In the genomic region with DNA sequence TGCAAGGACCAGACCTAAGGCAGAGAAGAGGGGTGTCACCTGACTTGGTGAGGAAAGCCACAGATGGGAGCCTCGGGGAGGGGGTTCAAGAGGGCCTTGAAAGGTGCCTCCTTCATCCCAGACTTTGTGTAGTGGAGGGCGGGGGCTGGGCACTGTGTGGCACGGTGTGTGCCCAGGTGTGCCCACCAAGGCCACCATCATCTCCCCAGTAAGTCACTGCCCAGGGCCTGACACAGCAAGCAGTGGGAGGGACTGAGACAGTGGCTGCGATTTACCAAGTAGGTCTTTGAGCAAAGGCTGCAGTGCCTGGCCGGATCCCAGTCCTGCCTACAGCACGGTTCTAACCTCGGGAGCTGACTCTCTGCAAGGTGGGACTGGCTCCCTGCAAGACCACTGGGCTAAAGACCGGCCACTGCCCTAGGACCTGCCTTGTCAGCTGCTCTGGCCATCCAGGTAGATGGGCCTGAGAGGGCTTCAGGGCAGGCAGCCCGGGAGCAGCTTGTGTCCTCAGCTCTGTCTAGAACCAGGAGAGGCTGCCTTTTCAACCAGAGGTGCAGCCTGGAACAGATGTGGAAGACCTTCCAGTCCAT, we compare ENCODE assay signal across 18 cellular contexts. TPM values are rescaled to one million over a fixed set of nuclear protein-coding genes. Genes with fewer than 3 reads are reported as not detected.
DNase-seq lines count a peak whose midpoint lies in the region; ATAC-seq, FAIRE-seq and TF ChIP-seq lines count a peak whose summit lies in the region.
"Had no signal": no experiment of that assay in that cellular context is flagged by ENCODE, and none has a peak within 500 bp of the region (broad histone marks: within the 10 kb centered on the region; RNA-seq: fewer than 3 reads in every experiment).

No MANE protein-coding gene starts in this region.

- RAD21 ChIA-PET in GM12878 (lab: Charles Lee; ENCODE audit: unreplicated experiment) = interaction anchor here (1.0 kb wide), 1 partner anchor 23 kb away, joined by 4 read pairs; no protein-coding TSS in a partner anchor

- peaks cover 50% of the 10 kb centered on the region for H3K36me3 Mint-ChIP-seq in activated CD4-positive, alpha-beta T cell treated with anti-CD3 and anti-CD28 coated beads for 36 hours (ENCODE audit: low read depth)

- H3K27ac ChIP-seq in KMS-11 = peak overlapping the region; percentile 99
- H3K27ac ChIP-seq in GM12878 (ENCODE audit: control insufficient read depth, insufficient read depth) = no peak overlapping the region
- peak overlapping the region; percentile 71 to 98 (median 96) for H3K27ac ChIP-seq in spleen
- H3K27ac ChIP-seq: epithelial cell of prostate had no signal

- H3K27ac Mint-ChIP-seq in activated CD4-positive, alpha-beta T cell treated with anti-CD3 and anti-CD28 coated beads for 36 hours = peak overlapping the region; percentile 98

- POLR2A ChIA-PET in activated CD4-positive, alpha-beta T cell treated with anti-CD3 and anti-CD28 coated beads for 36 hours (lab: Charles Lee) = interaction anchor here (0.6 to 1.0 kb wide), 3 partner anchors 37 to 83 kb away, joined by 3 to 4 read pairs (median 3); no protein-coding TSS in a partner anchor
- POLR2A ChIA-PET in GM12878 (lab: Charles Lee) = no interaction called here

- intact Hi-C loops in activated CD4-positive, alpha-beta T cell treated with anti-CD3 and anti-CD28 coated beads for 36 hours (cut with DNase I, micrococcal nuclease) = loop anchor here in 1 of 2 experiments (5.0 to 10.0 kb wide), 4 partner anchors 380 to 702 kb away; a partner anchor contains a TSS
- intact Hi-C loops in GM12878 (cut with micrococcal nuclease; ENCODE audit: unreplicated experiment) = no loop called here
- intact Hi-C loops in spleen (cut with DNase I; ENCODE audit: low total_unique reads) = loop anchor here (10.0 kb wide), 1 partner anchor 220 kb away; no protein-coding TSS in a partner anchor

- H4K20me1 ChIP-seq in KMS-11 (ENCODE audit: insufficient read depth) = no peaks in the 10 kb centered on the region
- no peaks in the 10 kb centered on the region for H4K20me1 ChIP-seq in GM12878 (ENCODE audit: control insufficient read depth, insufficient read depth)

- TF ChIP-seq CTCF in KMS-11 (conservative IDR thresholded peaks at IDR 0.05; ENCODE audit: low read depth, low read length) (no peak), GM12878 (IDR thresholded peaks at IDR 0.05 in 2 of 3, conservative IDR thresholded peaks at IDR 0.05 in 1 of 3; ENCODE audit: control insufficient read depth in 2 of 3, extremely low read depth in 1 of 3, insufficient read depth in 1 of 3, low read depth in 3 of 3, low read length in 3 of 3) (no peak), spleen (IDR thresholded peaks at IDR 0.05 in 8 of 11, conservative IDR thresholded peaks at IDR 0.05 in 3 of 11) (no peak)

- H3K27me3 Mint-ChIP-seq in activated CD4-positive, alpha-beta T cell treated with anti-CD3 and anti-CD28 coated beads for 36 hours = no peaks in the 10 kb centered on the region

- peak overlapping the region; percentile 88 for H3K4me3 Mint-ChIP-seq in activated CD4-positive, alpha-beta T cell treated with anti-CD3 and anti-CD28 coated beads for 36 hours

- SMC1A ChIA-PET in GM12878 (lab: Charles Lee; ENCODE audit: uncharacterized antibody, unreplicated experiment) = interaction anchor here (1.2 to 2.7 kb wide), 3 partner anchors 15 to 157 kb away, joined by 3 to 15 read pairs (median 10); no protein-coding TSS in a partner anchor

- H3K27me3 ChIP-seq in KMS-11 (ENCODE audit: insufficient read depth, low read depth) = no peaks in the 10 kb centered on the region
- no peaks in the 10 kb centered on the region for H3K27me3 ChIP-seq in GM12878 (replicated peaks in 1 of 2; ENCODE audit: control insufficient read depth in 2 of 2, insufficient read depth in 2 of 2, low read length in 1 of 2)
- H3K27me3 ChIP-seq in spleen (replicated peaks in 1 of 7) = no peaks in the 10 kb centered on the region

- WGBS in GM12878 (ENCODE audit: insufficient coverage, insufficient replicate concordance, low lambda C conversion rate, missing lambda C conversion rate) = 74% methylated on average over 9 of the region's 9 CpGs
- WGBS in spleen, 5 donors = 70 to 87% (median 80%) methylated on average over 3 to 9 of the region's 9 CpGs

- H3K36me3 ChIP-seq in KMS-11 (ENCODE audit: insufficient read depth) (no peaks in the 10 kb centered on the region), GM12878 (ENCODE audit: control insufficient read depth in 2 of 2, insufficient read depth in 2 of 2, low read length in 1 of 2) (no peaks in the 10 kb centered on the region), spleen (peaks cover 0 to 28% (median 0%) of the 10 kb centered on the region in 6 donors)
- H3K36me3 ChIP-seq: left ventricle myocardium inferior had no signal

- peak overlapping the region; percentile 50; the same call in 1 of the 2 replicates for H2AFZ ChIP-seq in KMS-11 (ENCODE audit: low read depth)
- H2AFZ ChIP-seq in GM12878 (ENCODE audit: control insufficient read depth, low read depth, low read length) = peak overlapping the region; percentile 72

- H3K4me3 ChIP-seq in KMS-11 (IDR thresholded peaks at IDR 0.05; ENCODE audit: insufficient read depth, low read depth, low read length) = no peak overlapping the region
- H3K4me3 ChIP-seq in GM12878 = no peak overlapping the region; the same call in 1 of the 2 replicates
- peak overlapping the region in 6 of 8 donors; percentile 52 to 73 (median 56) for H3K4me3 ChIP-seq in spleen

- BruUV-seq in GM12878 (replicated peaks; lab: Mats Ljungman, UMichigan) = no TSS peak

- TF ChIP-seq EP300 in GM12878 (IDR thresholded peaks at IDR 0.05; ENCODE audit: borderline replicate concordance in 1 of 2, control insufficient read depth in 1 of 2, low read depth in 2 of 2, low read length in 2 of 2) = no peak

- CTCF ChIA-PET in activated CD4-positive, alpha-beta T cell treated with anti-CD3 and anti-CD28 coated beads for 36 hours (lab: Charles Lee) = interaction anchor here (0.6 to 3.7 kb wide), 5 partner anchors 14 to 126 kb away, joined by 3 to 43 read pairs (median 4); no protein-coding TSS in a partner anchor
- CTCF ChIA-PET in GM12878 (lab: Yijun Ruan, JAX) = interaction anchor here (0.7 to 3.3 kb wide), 5 partner anchors 19 to 132 kb away, joined by 3 to 69 read pairs (median 5); a partner anchor contains a TSS

- no peak for TF ChIP-seq RAD21 in GM12878 (IDR thresholded peaks at IDR 0.05; ENCODE audit: insufficient read depth, low read depth, low read length)

- no peaks in the 10 kb centered on the region for H3K9me3 ChIP-seq in GM12878 (replicated peaks; ENCODE audit: control insufficient read depth, insufficient read depth, low read length)
- H3K9me3 ChIP-seq in spleen = no peaks in the 10 kb centered on the region
- H3K9me3 ChIP-seq: heart right ventricle, left ventricle myocardium inferior had no signal

- no peaks in the 10 kb centered on the region for H3K9me3 Mint-ChIP-seq in activated CD4-positive, alpha-beta T cell treated with anti-CD3 and anti-CD28 coated beads for 36 hours (ENCODE audit: low read depth)

- H3K9ac ChIP-seq in KMS-11 (peak overlapping the region; percentile 100), GM12878 (ENCODE audit: control insufficient read depth, insufficient read depth, low read length) (no peak overlapping the region; the same call in 1 of the 2 replicates)

- in situ Hi-C loops in GM12878 (cut with MboI) = no loop called here

- peaks cover 7% of the 10 kb centered on the region; the same call in 1 of the 2 replicates for H3K79me2 ChIP-seq in KMS-11 (ENCODE audit: insufficient read depth, low read depth)
- H3K79me2 ChIP-seq in GM12878 (ENCODE audit: control insufficient read depth, insufficient read depth, low read length) = peaks cover 18% of the 10 kb centered on the region

- no peak for ATAC-seq in activated CD4-positive, alpha-beta T cell treated with anti-CD3 and anti-CD28 coated beads for 36 hours
- ATAC-seq in GM12878 (no peak), HG02884 (IDR thresholded peaks at IDR 0.05; ENCODE audit: unreplicated experiment) (no peak)

- no peak for TF ChIP-seq POLR2A in GM12878 (IDR thresholded peaks at IDR 0.05; ENCODE audit: low read depth, low read length)
- TF ChIP-seq POLR2A in spleen (IDR thresholded peaks at IDR 0.05) = no peak

- no peak for FAIRE-seq in GM12878 (lab: Jason Lieb, UNC)

- peaks cover 43% of the 10 kb centered on the region for H3K4me1 Mint-ChIP-seq in activated CD4-positive, alpha-beta T cell treated with anti-CD3 and anti-CD28 coated beads for 36 hours

- peaks cover 29% of the 10 kb centered on the region for H3K4me1 ChIP-seq in KMS-11 (ENCODE audit: low read depth, poor library complexity, severe bottlenecking)
- peaks cover 21% of the 10 kb centered on the region for H3K4me1 ChIP-seq in GM12878 (ENCODE audit: control insufficient read depth, insufficient read depth, low read length)
- peaks cover 9 to 100% (median 51%) of the 10 kb centered on the region in 6 donors for H3K4me1 ChIP-seq in spleen

- peak overlapping the region; percentile 92 for H3K4me2 ChIP-seq in KMS-11
- H3K4me2 ChIP-seq in GM12878 (ENCODE audit: control insufficient read depth, insufficient read depth) = peak overlapping the region; percentile 91

- DNase-seq in activated CD4-positive, alpha-beta T cell treated with anti-CD3 and anti-CD28 coated beads for 36 hours = no peak
- no peak for DNase-seq in activated CD4-positive, alpha-beta T cell treated with anti-CD3 and anti-CD28 coated beads for 1 hour
- DNase-seq in GM12878 (ENCODE audit: low read depth, low spot score) (no peak), spleen (peak; percentile 85), SW 1271 (lab: John Stamatoyannopoulos, UW) (no peak), islet precursor cell (no peak)
- DNase-seq: DMS153, GOT3, NCI-H1436 treated with DMSO at 0.1 percent for 48 hours, NCI-H524 treated with DMSO at 0.1 percent for 48 hours, trophoblast cell had no signal

RNA-seq across cellular contexts. Expression of a gene that starts 1.4 kb away (rescaled TPM):
- total RNA-seq in activated CD4-positive, alpha-beta T cell treated with anti-CD3 and anti-CD28 coated beads for 36 hours = 10 to 100 TPM; 13.8 to 17.6 TPM
- 0.27 and 0.33 TPM in 2 replicates for total RNA-seq in GM12878 (2013; cell fraction: nucleolus; rRNA removed)
- total RNA-seq in GM12878 (2014; rRNA removed) = 0.93 and 1.4 TPM in 2 replicates
- 0.45 and 0.51 TPM in 2 replicates for total RNA-seq in GM12878 (2014; rRNA removed; fragmentation: Illumina TruSeq; extraction: Trizol)
- total RNA-seq in GM12878 (2021) = 1.1 and 1.2 TPM in 2 replicates
- polyA plus RNA-seq in GM12878 (2011; ENCODE audit: low read depth) = 0.13 TPM
- polyA plus RNA-seq in GM12878 (2011; rRNA removed) = 0.13 and 0.29 TPM in 2 replicates
- 0.33 and 0.48 TPM in 2 replicates for polyA plus RNA-seq in GM12878 (2011; cell fraction: cytosol; rRNA removed)
- polyA plus RNA-seq in GM12878 (2011; cell fraction: nucleus; rRNA removed) = 0.41 and 1.0 TPM in 2 replicates
- 0.27 and 0.39 TPM in 2 replicates for polyA plus RNA-seq in GM12878 (2012)
- polyA plus RNA-seq in GM12878 (2014; fragmentation: Illumina TruSeq; extraction: Trizol) = 0.21 TPM in 1 of 2 replicates, not detected in the other
- polyA plus RNA-seq in GM12878 (2014; fragmentation: Nextera tagmentation; extraction: Ambion mirVana) = under 1 TPM; 0.06 to 0.15 TPM
- polyA plus RNA-seq in GM12878 (2014; rRNA removed) = 0.79 TPM in 2 replicates
- 1 to 10 TPM in 1 of 2 experiments, under 1 TPM in 1; 0.72 to 1.4 TPM for polyA plus RNA-seq in GM12878 (2016; fragmentation: Nextera tagmentation; extraction: Ambion mirVana)
- 0.67 TPM in 1 of 2 replicates, not detected in the other for polyA minus RNA-seq in GM12878 (2011; rRNA and poly(A)+ RNA removed)
- polyA minus RNA-seq in GM12878 (2011; cell fraction: cytosol; rRNA and poly(A)+ RNA removed) = not detected in 2 replicates
- 0.97 and 1.2 TPM in 2 replicates for polyA minus RNA-seq in GM12878 (2011; cell fraction: nucleus; rRNA and poly(A)+ RNA removed)
- total RNA-seq in spleen = 10 to 100 TPM in 2 of 7 donors, 1 to 10 TPM in 5; 2.1 to 16.8 (median 4.5) TPM
- 1 to 10 TPM; 1.2 to 2.1 (median 1.7) TPM for polyA plus RNA-seq in spleen
- total RNA-seq: A673, HT-29, left ventricle myocardium inferior had no signal

RNA-seq across cellular contexts. Expression of a gene that starts 18.7 kb away (rescaled TPM):
- total RNA-seq in activated CD4-positive, alpha-beta T cell treated with anti-CD3 and anti-CD28 coated beads for 36 hours = 100 to 1,000 TPM in 1 of 2 experiments, 10 to 100 TPM in 1; 77.3 to 105 TPM
- 0.73 and 0.75 TPM in 2 replicates for total RNA-seq in GM12878 (2013; cell fraction: nucleolus; rRNA removed)
- total RNA-seq in GM12878 (2014; rRNA removed) = 0.98 and 1.0 TPM in 2 replicates
- total RNA-seq in GM12878 (2014; rRNA removed; fragmentation: Illumina TruSeq; extraction: Trizol) = 0.63 and 0.83 TPM in 2 replicates
- 1.9 and 2.3 TPM in 2 replicates for total RNA-seq in GM12878 (2021)
- polyA plus RNA-seq in GM12878 (2011; ENCODE audit: low read depth) = 0.59 TPM
- 1.9 and 3.4 TPM in 2 replicates for polyA plus RNA-seq in GM12878 (2011; rRNA removed)
- polyA plus RNA-seq in GM12878 (2011; cell fraction: cytosol; rRNA removed) = 2.7 and 4.2 TPM in 2 replicates
- polyA plus RNA-seq in GM12878 (2011; cell fraction: nucleus; rRNA removed) = 15.3 and 18.3 TPM in 2 replicates
- polyA plus RNA-seq in GM12878 (2012) = 0.90 and 1.6 TPM in 2 replicates
- 0.49 and 0.84 TPM in 2 replicates for polyA plus RNA-seq in GM12878 (2014; fragmentation: Illumina TruSeq; extraction: Trizol)
- polyA plus RNA-seq in GM12878 (2014; fragmentation: Nextera tagmentation; extraction: Ambion mirVana) = under 1 TPM; 0.05 to 0.09 TPM
- 1.6 and 2.4 TPM in 2 replicates for polyA plus RNA-seq in GM12878 (2014; rRNA removed)
- polyA plus RNA-seq in GM12878 (2016; fragmentation: Nextera tagmentation; extraction: Ambion mirVana) = 1 to 10 TPM in 1 of 2 experiments, under 1 TPM in 1; 0.92 to 1.3 TPM
- 5.6 and 7.5 TPM in 2 replicates for polyA minus RNA-seq in GM12878 (2011; rRNA and poly(A)+ RNA removed)
- polyA minus RNA-seq in GM12878 (2011; cell fraction: cytosol; rRNA and poly(A)+ RNA removed) = 0.94 and 2.7 TPM in 2 replicates
- polyA minus RNA-seq in GM12878 (2011; cell fraction: nucleus; rRNA and poly(A)+ RNA removed) = 4.2 and 5.3 TPM in 2 replicates
- total RNA-seq in spleen = 1 to 10 TPM in 3 of 7 donors, under 1 TPM in 2, not detected in 2; 0.32 to 3.2 (median 2.3) TPM
- under 1 TPM; 0.21 to 0.77 (median 0.24) TPM for polyA plus RNA-seq in spleen

RNA-seq across cellular contexts. Expression of a gene that starts 24.1 kb away (rescaled TPM):
- 1 to 10 TPM; 1.6 to 2.2 TPM for total RNA-seq in activated CD4-positive, alpha-beta T cell treated with anti-CD3 and anti-CD28 coated beads for 36 hours
- 3.6 and 4.4 TPM in 2 replicates for total RNA-seq in GM12878 (2013; cell fraction: nucleolus; rRNA removed)
- total RNA-seq in GM12878 (2014; rRNA removed) (5.3 and 5.9 TPM in 2 replicates), GM12878 (2014; rRNA removed; fragmentation: Illumina TruSeq; extraction: Trizol) (1.2 and 2.4 TPM in 2 replicates), GM12878 (2021) (6.0 and 9.1 TPM in 2 replicates), spleen (10 to 100 TPM in 5 of 7 donors, 1 to 10 TPM in 2; 7.4 to 18.9 (median 14.6) TPM)
- polyA plus RNA-seq in GM12878 (2011; ENCODE audit: low read depth) = 1.9 TPM
- polyA plus RNA-seq in GM12878 (2011; rRNA removed) (0.65 and 1.6 TPM in 2 replicates), GM12878 (2014; fragmentation: Illumina TruSeq; extraction: Trizol) (0.25 and 1.9 TPM in 2 replicates), GM12878 (2014; fragmentation: Nextera tagmentation; extraction: Ambion mirVana) (1 to 10 TPM in 1 of 2 experiments, under 1 TPM in 1; 0.31 to 1.2 TPM), GM12878 (2014; rRNA removed) (5.5 and 6.3 TPM in 2 replicates), GM12878 (2016; fragmentation: Nextera tagmentation; extraction: Ambion mirVana) (1 to 10 TPM; 4.2 to 5.3 TPM), spleen (10 to 100 TPM in 2 of 3 donors, 1 to 10 TPM in 1; 5.6 to 12.8 (median 12.0) TPM)
- polyA plus RNA-seq in GM12878 (2011; cell fraction: cytosol; rRNA removed) = 2.1 and 2.4 TPM in 2 replicates
- polyA plus RNA-seq in GM12878 (2011; cell fraction: nucleus; rRNA removed) = 8.4 and 11.5 TPM in 2 replicates
- 5.7 and 6.0 TPM in 2 replicates for polyA plus RNA-seq in GM12878 (2012)
- polyA minus RNA-seq in GM12878 (2011; rRNA and poly(A)+ RNA removed) = 1.6 and 2.1 TPM in 2 replicates
- not detected in 2 replicates for polyA minus RNA-seq in GM12878 (2011; cell fraction: cytosol; rRNA and poly(A)+ RNA removed)
- 5.4 and 7.1 TPM in 2 replicates for polyA minus RNA-seq in GM12878 (2011; cell fraction: nucleus; rRNA and poly(A)+ RNA removed)

Comparison
In these comparisons a context has a peak if more than half of its experiments do, and no peak if none do; other contexts are left out.
1. H3K4me3 ChIP-seq: peak in spleen (6 of 8); none in KMS-11 (single experiment) and GM12878 (single experiment).
2. RNA of a gene that starts 18.7 kb away (total RNA-seq): 77.3 to 105 TPM in activated CD4-positive, alpha-beta T cell treated with anti-CD3 and anti-CD28 coated beads for 36 hours; 0.63 to 2.3 TPM in GM12878 and 0.32 to 3.2 TPM in spleen; every median in the first group is over 10 times any median in the second.